In genomic region chr6:169722362-169723199, GRCh38 we compare ENCODE assay signal across 8 cellular contexts. TPM values are rescaled to one million over a fixed set of nuclear protein-coding genes. Genes with fewer than 3 reads are reported as not detected.
DNase-seq lines count a peak whose midpoint lies in the region; ATAC-seq, FAIRE-seq and TF ChIP-seq lines count a peak whose summit lies in the region.

No MANE protein-coding gene starts in this region.

- FAIRE-seq in HTR-8/SVneo (lab: Jason Lieb, UNC) = no peak

- DNase-seq in AG08396 (ENCODE audit: low spot score) (peak; percentile 63), HTR-8/SVneo (ENCODE audit: insufficient read length, low spot score) (peak; percentile 36), SW480 (ENCODE audit: low spot score) (peak; percentile 71), breast epithelium (ENCODE audit: low spot score in 2 of 2) (peak; percentile 32 to 59), iPS-NIHi11 (ENCODE audit: low spot score) (peak; percentile 39), NCI-H187 treated with DMSO at 0.1 percent for 48 hours (lab: John Stamatoyannopoulos, UW) (no peak)

- H3K27me3 ChIP-seq in breast epithelium (no peaks in the 10 kb centered on the region), skeletal muscle satellite cell (ENCODE audit: control insufficient read depth, insufficient read depth, low read length) (no peaks in the 10 kb centered on the region)

- H3K36me3 ChIP-seq in breast epithelium (no peaks in the 10 kb centered on the region), skeletal muscle satellite cell (ENCODE audit: insufficient read depth, low read length) (no peaks in the 10 kb centered on the region)

- no peak for TF ChIP-seq CTCF in breast epithelium (IDR thresholded peaks at IDR 0.05)

- TF ChIP-seq POLR2A in breast epithelium (IDR thresholded peaks at IDR 0.05) = no peak

- peak overlapping the region; percentile 95 to 98 for H3K27ac ChIP-seq in breast epithelium

- intact Hi-C loops in breast epithelium (cut with DNase I; ENCODE audit: low total_unique reads) = no loop called here

- no peaks in the 10 kb centered on the region for H3K9me3 ChIP-seq in breast epithelium
- no peaks in the 10 kb centered on the region for H3K9me3 ChIP-seq in skeletal muscle satellite cell (replicated peaks; ENCODE audit: low read length)

- H3K4me1 ChIP-seq in breast epithelium (peaks cover 0 to 9% of the 10 kb centered on the region in 2 donors), skeletal muscle satellite cell (ENCODE audit: control insufficient read depth, insufficient read depth, low read length) (peaks cover 22% of the 10 kb centered on the region)

- peak; percentile 16 for ATAC-seq in GM18867 (IDR thresholded peaks at IDR 0.05; ENCODE audit: unreplicated experiment)

- peak overlapping the region; percentile 70 for H3K9ac ChIP-seq in skeletal muscle satellite cell (ENCODE audit: low read depth, low read length)

- H3K4me2 ChIP-seq in skeletal muscle satellite cell (ENCODE audit: low read length) = peak overlapping the region; percentile 93

- H3K4me3 ChIP-seq in breast epithelium (peak overlapping the region; percentile 48 to 91 (median 77)), skeletal muscle satellite cell (ENCODE audit: low read length) (peak overlapping the region; percentile 74)

RNA-seq across cellular contexts. Expression of gene PHF10, which starts 1.7 kb away (rescaled TPM):
- 10 to 100 TPM; 50.1 to 79.2 (median 61.6) TPM for total RNA-seq in breast epithelium
- 6.6 and 8.3 TPM in 2 replicates for total RNA-seq in skeletal muscle satellite cell (2012; rRNA removed)

RNA-seq across cellular contexts. Expression of gene C6orf120, which starts 20.7 kb away (rescaled TPM):
- total RNA-seq in breast epithelium = 10 to 100 TPM; 29.5 to 49.0 (median 33.4) TPM
- 46.3 and 46.4 TPM in 2 replicates for total RNA-seq in skeletal muscle satellite cell (2012; rRNA removed)

RNA-seq across cellular contexts. Expression of gene WDR27, which starts 20.8 kb away (rescaled TPM):
- total RNA-seq in breast epithelium = 10 to 100 TPM; 21.3 to 68.6 (median 56.4) TPM
- total RNA-seq in skeletal muscle satellite cell (2012; rRNA removed) = 17.9 and 18.0 TPM in 2 replicates

RNA-seq across cellular contexts. Expression of gene DYNLT2, which starts 28.8 kb away (rescaled TPM):
- total RNA-seq in breast epithelium = 1 to 10 TPM; 1.9 to 2.6 (median 2.3) TPM
- total RNA-seq in skeletal muscle satellite cell (2012; rRNA removed) = 0.44 and 1.3 TPM in 2 replicates

RNA-seq across cellular contexts. Expression of gene ERMARD, which starts 28.8 kb away (rescaled TPM):
- 10 to 100 TPM; 20.6 to 31.0 (median 27.7) TPM for total RNA-seq in breast epithelium
- total RNA-seq in skeletal muscle satellite cell (2012; rRNA removed) = 12.2 and 19.0 TPM in 2 replicates
